In genomic region chr2:74392449-74392743, GRCh38 we compare ENCODE assay signal across 9 cellular contexts. TPM values are rescaled to one million over a fixed set of nuclear protein-coding genes. Genes with fewer than 3 reads are reported as not detected.
DNase-seq lines count a peak whose midpoint lies in the region; ATAC-seq and TF ChIP-seq lines count a peak whose summit lies in the region.
"Had no signal": no experiment of that assay in that cellular context is flagged by ENCODE, and none has a peak within 500 bp of the region (broad histone marks: within the 10 kb centered on the region; RNA-seq: fewer than 3 reads in every experiment).

No MANE protein-coding gene starts in this region.

- H3K9me3 ChIP-seq in right lobe of liver: no peaks in the 10 kb centered on the region
- no peaks in the 10 kb centered on the region for H3K9me3 ChIP-seq in testis

- peaks cover 0 to 22% (median 10%) of the 10 kb centered on the region in 4 donors for H3K4me1 ChIP-seq in right lobe of liver
- H3K4me1 ChIP-seq in testis: peaks cover 15% of the 10 kb centered on the region

- H3K27me3 Mint-ChIP-seq in activated naive CD8-positive, alpha-beta T cell: no peaks in the 10 kb centered on the region
- H3K27me3 Mint-ChIP-seq in activated naive CD8-positive, alpha-beta T cell treated with anti-CD3 and anti-CD28 coated beads, Interleukin-2, amount 50 U/mL, for 24 hours: peaks cover 5% of the 10 kb centered on the region
- peaks cover 4% of the 10 kb centered on the region for H3K27me3 Mint-ChIP-seq in activated T-helper 17 cell treated with anti-CD3 and anti-CD28 coated beads, Interleukin-2, amount 50 U/mL, for 72 hours

- no peak for ATAC-seq in activated naive CD8-positive, alpha-beta T cell treated with anti-CD3 and anti-CD28 coated beads, Interleukin-2, amount 50 U/mL, for 24 hours
- ATAC-seq in activated T-helper 17 cell treated with anti-CD3 and anti-CD28 coated beads, Interleukin-2, amount 50 U/mL, for 72 hours (replicated peaks): no peak
- peak in 1 of 4 donors; percentile 9 for ATAC-seq in right lobe of liver

- TF ChIP-seq CTCF in right lobe of liver (IDR thresholded peaks at IDR 0.05) (no peak), testis (IDR thresholded peaks at IDR 0.05) (no peak)

- TF ChIP-seq POLR2A in right lobe of liver (IDR thresholded peaks at IDR 0.05) (no peak), testis (IDR thresholded peaks at IDR 0.05) (no peak)

- H3K27ac ChIP-seq in right lobe of liver (no peak overlapping the region), testis (peak overlapping the region; percentile 87 to 89)

- H3K4me3 ChIP-seq in right lobe of liver (peak overlapping the region in 2 of 3 donors; percentile 84 to 92), testis (peak overlapping the region; percentile 95 to 98)

- no peak overlapping the region for H3K4me3 Mint-ChIP-seq in activated naive CD8-positive, alpha-beta T cell
- H3K4me3 Mint-ChIP-seq in activated naive CD8-positive, alpha-beta T cell treated with anti-CD3 and anti-CD28 coated beads, Interleukin-2, amount 50 U/mL, for 24 hours: no peak overlapping the region
- H3K4me3 Mint-ChIP-seq in activated T-helper 17 cell treated with anti-CD3 and anti-CD28 coated beads, Interleukin-2, amount 50 U/mL, for 72 hours: no peak overlapping the region

- intact Hi-C loops in right lobe of liver (cut with DNase I) (no loop called here), testis (cut with DNase I; ENCODE audit: low total_unique reads) (no loop called here)

- no peaks in the 10 kb centered on the region for H3K36me3 Mint-ChIP-seq in activated naive CD8-positive, alpha-beta T cell
- H3K36me3 Mint-ChIP-seq in activated naive CD8-positive, alpha-beta T cell treated with anti-CD3 and anti-CD28 coated beads, Interleukin-2, amount 50 U/mL, for 24 hours (ENCODE audit: low read depth): no peaks in the 10 kb centered on the region
- H3K36me3 Mint-ChIP-seq in activated T-helper 17 cell treated with anti-CD3 and anti-CD28 coated beads, Interleukin-2, amount 50 U/mL, for 72 hours (ENCODE audit: low read depth): no peaks in the 10 kb centered on the region
- H3K36me3 Mint-ChIP-seq: CD14-positive monocyte had no signal

- no peaks in the 10 kb centered on the region for H3K4me1 Mint-ChIP-seq in activated naive CD8-positive, alpha-beta T cell (ENCODE audit: low read depth)
- peaks cover 6% of the 10 kb centered on the region for H3K4me1 Mint-ChIP-seq in activated naive CD8-positive, alpha-beta T cell treated with anti-CD3 and anti-CD28 coated beads, Interleukin-2, amount 50 U/mL, for 24 hours
- H3K4me1 Mint-ChIP-seq in activated T-helper 17 cell treated with anti-CD3 and anti-CD28 coated beads, Interleukin-2, amount 50 U/mL, for 72 hours: no peaks in the 10 kb centered on the region

- H3K36me3 ChIP-seq in right lobe of liver (no peaks in the 10 kb centered on the region), testis (ENCODE audit: low read depth, missing control alignments) (no peaks in the 10 kb centered on the region)

- 55% methylated on average over 13 of the region's 13 CpGs for WGBS in right lobe of liver (ENCODE audit: insufficient coverage, low coverage, low lambda C conversion rate, missing lambda C conversion rate)
- WGBS in testis, 2 donors: 48% methylated on average over 13 of the region's 13 CpGs

- H3K27me3 ChIP-seq in right lobe of liver: no peaks in the 10 kb centered on the region
- no peaks in the 10 kb centered on the region for H3K27me3 ChIP-seq in testis

- H3K27ac Mint-ChIP-seq in activated naive CD8-positive, alpha-beta T cell: peak overlapping the region; percentile 100
- H3K27ac Mint-ChIP-seq in activated naive CD8-positive, alpha-beta T cell treated with anti-CD3 and anti-CD28 coated beads, Interleukin-2, amount 50 U/mL, for 24 hours: no peak overlapping the region
- H3K27ac Mint-ChIP-seq in activated T-helper 17 cell treated with anti-CD3 and anti-CD28 coated beads, Interleukin-2, amount 50 U/mL, for 72 hours: peak overlapping the region; percentile 97

- no peak for DNase-seq in activated naive CD8-positive, alpha-beta T cell treated with anti-CD3 and anti-CD28 coated beads, Interleukin-2, amount 50 U/mL, for 24 hours
- DNase-seq in right lobe of liver (no peak), testis (no peak), SIG-M5 (lab: John Stamatoyannopoulos, UW) (no peak), DMS153 (lab: John Stamatoyannopoulos, UW) (no peak), NCI-H1694 (lab: John Stamatoyannopoulos, UW) (no peak)

- no peaks in the 10 kb centered on the region for H3K9me3 Mint-ChIP-seq in activated naive CD8-positive, alpha-beta T cell (ENCODE audit: low read depth)
- no peaks in the 10 kb centered on the region for H3K9me3 Mint-ChIP-seq in activated naive CD8-positive, alpha-beta T cell treated with anti-CD3 and anti-CD28 coated beads, Interleukin-2, amount 50 U/mL, for 24 hours
- no peaks in the 10 kb centered on the region for H3K9me3 Mint-ChIP-seq in activated T-helper 17 cell treated with anti-CD3 and anti-CD28 coated beads, Interleukin-2, amount 50 U/mL, for 72 hours
- H3K9me3 Mint-ChIP-seq: CD14-positive monocyte had no signal

RNA-seq across cellular contexts. Expression of gene DCTN1, which starts 12.3 kb away (rescaled TPM):
- 100 to 1,000 TPM in 1 of 2 donors, 10 to 100 TPM in 1; 84.0 to 108 TPM for total RNA-seq in activated T-helper 17 cell treated with anti-CD3 and anti-CD28 coated beads, Interleukin-2, amount 50 U/mL, for 72 hours
- total RNA-seq in right lobe of liver (10 to 100 TPM; 33.7 to 47.9 (median 37.3) TPM), testis (100 to 1,000 TPM; 321 to 403 TPM)
- 277 TPM for polyA plus RNA-seq in testis (ENCODE audit: insufficient read depth, low read depth, low replicate concordance)

RNA-seq across cellular contexts. Expression of gene C2orf81, which starts 29.0 kb away (rescaled TPM):
- 1 to 10 TPM; 2.3 to 9.7 TPM for total RNA-seq in activated T-helper 17 cell treated with anti-CD3 and anti-CD28 coated beads, Interleukin-2, amount 50 U/mL, for 72 hours
- total RNA-seq in right lobe of liver (under 1 TPM in 5 of 6 experiments, not detected in 1; 0.18 to 0.56 (median 0.31) TPM), testis (10 to 100 TPM; 10.4 to 15.7 TPM)
- polyA plus RNA-seq in testis (ENCODE audit: insufficient read depth, low read depth, low replicate concordance): 23.1 TPM

RNA-seq across cellular contexts. Expression of gene WDR54, which starts 29.1 kb away (rescaled TPM):
- 100 to 1,000 TPM in 1 of 2 donors, 10 to 100 TPM in 1; 85.8 to 194 TPM for total RNA-seq in activated T-helper 17 cell treated with anti-CD3 and anti-CD28 coated beads, Interleukin-2, amount 50 U/mL, for 72 hours
- total RNA-seq in right lobe of liver: 1 to 10 TPM; 1.6 to 5.3 (median 2.2) TPM
- 10 to 100 TPM; 27.5 to 31.7 TPM for total RNA-seq in testis
- 90.6 TPM for polyA plus RNA-seq in testis (ENCODE audit: insufficient read depth, low read depth, low replicate concordance)

RNA-seq across cellular contexts. Expression of gene SLC4A5, which starts 49.2 kb away (rescaled TPM):
- 1 to 10 TPM; 2.2 to 4.4 TPM for total RNA-seq in activated T-helper 17 cell treated with anti-CD3 and anti-CD28 coated beads, Interleukin-2, amount 50 U/mL, for 72 hours
- total RNA-seq in right lobe of liver: 1 to 10 TPM in 2 of 6 experiments, under 1 TPM in 4; 0.12 to 1.2 (median 0.68) TPM
- 100 to 1,000 TPM; 113 to 188 TPM for total RNA-seq in testis
- polyA plus RNA-seq in testis (ENCODE audit: insufficient read depth, low read depth, low replicate concordance): 40.3 TPM

RNA-seq across cellular contexts. Expression of gene RTKN, which starts 49.3 kb away (rescaled TPM):
- total RNA-seq in activated T-helper 17 cell treated with anti-CD3 and anti-CD28 coated beads, Interleukin-2, amount 50 U/mL, for 72 hours: 1 to 10 TPM; 1.2 to 3.1 TPM
- total RNA-seq in right lobe of liver (100 to 1,000 TPM in 2 of 6 experiments, 10 to 100 TPM in 4; 61.5 to 103 (median 83.0) TPM), testis (10 to 100 TPM; 11.1 to 12.8 TPM)
- polyA plus RNA-seq in testis (ENCODE audit: insufficient read depth, low read depth, low replicate concordance): 8.8 TPM
- polyA plus RNA-seq: CD14-positive monocyte had no signal

Comparison
In these comparisons a context has a peak if more than half of its experiments do, and no peak if none do; other contexts are left out.
1. H3K27ac ChIP-seq: peak in testis (2 of 2); none in right lobe of liver (0 of 3).
2. RNA of gene WDR54, which starts 29.1 kb away (total RNA-seq): 85.8 to 194 TPM in activated T-helper 17 cell treated with anti-CD3 and anti-CD28 coated beads, Interleukin-2, amount 50 U/mL, for 72 hours and 27.5 to 31.7 TPM in testis; 1.6 to 5.3 TPM in right lobe of liver; every median in the first group is over 4 times any median in the second.